Comparison of ENCODE assay signal across 12 cellular contexts in the genomic region with DNA sequence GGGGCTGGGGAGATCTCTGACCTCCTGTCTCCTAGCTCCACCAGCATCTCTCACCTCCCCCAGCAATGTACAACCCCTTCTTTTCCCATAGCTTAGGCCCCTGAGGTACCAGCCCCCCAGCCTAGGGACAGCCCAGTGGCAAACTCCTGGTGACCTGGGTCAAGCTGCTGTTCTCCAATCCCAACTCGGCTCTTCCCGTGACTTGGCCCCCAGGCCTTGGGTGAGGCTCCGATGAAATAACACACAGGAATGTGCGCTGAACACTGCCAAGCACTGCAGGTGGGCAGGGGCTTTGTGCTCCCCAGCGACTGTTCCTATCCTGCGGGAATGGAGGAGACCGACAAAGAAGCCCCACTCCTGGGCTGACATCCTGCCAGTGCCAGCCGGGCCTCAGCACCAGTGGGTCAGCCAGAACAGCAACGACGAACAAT.
A peak's percentile ranks its signal among the peaks of the same experiment; 100 is the strongest.
DNase-seq lines count a peak whose midpoint lies in the region; ATAC-seq, FAIRE-seq and TF ChIP-seq lines count a peak whose summit lies in the region.
"Had no signal": no experiment of that assay in that cellular context is flagged by ENCODE, and none has a peak within 500 bp of the region (broad histone marks: within the 10 kb centered on the region; RNA-seq: fewer than 3 reads in every experiment).

No MANE protein-coding gene starts in this region.

- no peak for ATAC-seq in central memory CD8-positive, alpha-beta T cell (replicated peaks; ENCODE audit: extremely low read depth, poor library complexity, severe bottlenecking)
- ATAC-seq: heart right ventricle, sciatic nerve had no signal

- no peaks in the 10 kb centered on the region for H3K27me3 ChIP-seq in OCI-LY3 (ENCODE audit: low read depth, low read length)
- H3K27me3 ChIP-seq: heart right ventricle had no signal

- H3K9ac ChIP-seq in OCI-LY3 (ENCODE audit: low read length), result peak overlapping the region; percentile 50

- H3K4me2 ChIP-seq in OCI-LY3 (ENCODE audit: low read length), result peak overlapping the region; percentile 87

- peak overlapping the region; percentile 89 for H3K4me3 Mint-ChIP-seq in central memory CD8-positive, alpha-beta T cell
- H3K4me3 Mint-ChIP-seq in osteocyte (ENCODE audit: unreplicated experiment) (no peak overlapping the region), glutamatergic neuron (ENCODE audit: unreplicated experiment) (no peak overlapping the region)

- H3K4me1 Mint-ChIP-seq in central memory CD8-positive, alpha-beta T cell, result peaks cover 53% of the 10 kb centered on the region
- H3K4me1 Mint-ChIP-seq in osteocyte (ENCODE audit: unreplicated experiment) (peaks cover 6% of the 10 kb centered on the region), glutamatergic neuron (ENCODE audit: low read depth, unreplicated experiment) (peaks cover 3% of the 10 kb centered on the region)

- H3K27ac ChIP-seq in OCI-LY3 (ENCODE audit: low read length), result peak overlapping the region; percentile 76

- TF ChIP-seq CTCF in OCI-LY3 (IDR thresholded peaks at IDR 0.05; ENCODE audit: low read depth, low read length), result no peak
- no peak for TF ChIP-seq CTCF in osteocyte (IDR thresholded peaks at IDR 0.05)
- no peak for TF ChIP-seq CTCF in glutamatergic neuron (IDR thresholded peaks at IDR 0.05; ENCODE audit: partially characterized antibody, unreplicated experiment)

- H4K20me1 ChIP-seq in OCI-LY3 (ENCODE audit: insufficient read depth, low read length), result no peaks in the 10 kb centered on the region

- peak overlapping the region; percentile 96 for H3K27ac Mint-ChIP-seq in central memory CD8-positive, alpha-beta T cell (ENCODE audit: low read depth)
- H3K27ac Mint-ChIP-seq in osteocyte (ENCODE audit: unreplicated experiment), result no peak overlapping the region
- no peak overlapping the region for H3K27ac Mint-ChIP-seq in glutamatergic neuron (ENCODE audit: unreplicated experiment)

- peak; percentile 51 for FAIRE-seq in GM12892 (lab: Jason Lieb, UNC)

- H2AFZ ChIP-seq in OCI-LY3 (ENCODE audit: low read depth, low read length), result peak overlapping the region; percentile 35

- H3K9me3 ChIP-seq in OCI-LY3 (ENCODE audit: insufficient read depth, low read length), result peaks cover 5% of the 10 kb centered on the region; the same call in 1 of the 2 replicates
- H3K9me3 ChIP-seq: heart right ventricle had no signal

- peaks cover 42% of the 10 kb centered on the region for H3K36me3 Mint-ChIP-seq in central memory CD8-positive, alpha-beta T cell (ENCODE audit: insufficient read depth)
- H3K36me3 Mint-ChIP-seq in osteocyte (ENCODE audit: unreplicated experiment), result no peaks in the 10 kb centered on the region
- H3K36me3 Mint-ChIP-seq in glutamatergic neuron (ENCODE audit: unreplicated experiment), result no peaks in the 10 kb centered on the region

- no peak for TF ChIP-seq POLR2A in GM12892 (IDR thresholded peaks at IDR 0.05; ENCODE audit: low read depth, low read length)

- DNase-seq in GM12892 (ENCODE audit: insufficient read length) (no peak), osteocyte (ENCODE audit: extremely low spot score, unreplicated experiment) (peak; percentile 79), NOMO-1 (lab: John Stamatoyannopoulos, UW; ENCODE audit: unreplicated experiment in 2 of 2) (no peak), glutamatergic neuron (no peak), SHP77 treated with DMSO at 0.1 percent for 48 hours (lab: John Stamatoyannopoulos, UW) (no peak), putamen (ENCODE audit: low spot score) (no peak)
- DNase-seq in central memory CD8-positive, alpha-beta T cell (ENCODE audit: low spot score in 2 of 2), result peak in 1 of 2 donors; percentile 12
- DNase-seq: heart right ventricle, mesendoderm, NCI-H1694 had no signal

- no peaks in the 10 kb centered on the region for H3K27me3 Mint-ChIP-seq in central memory CD8-positive, alpha-beta T cell
- H3K27me3 Mint-ChIP-seq in osteocyte (ENCODE audit: unreplicated experiment), result peaks cover 16% of the 10 kb centered on the region
- no peaks in the 10 kb centered on the region for H3K27me3 Mint-ChIP-seq in glutamatergic neuron (ENCODE audit: unreplicated experiment)

- no peaks in the 10 kb centered on the region for H3K36me3 ChIP-seq in OCI-LY3 (replicated peaks; ENCODE audit: low read depth, low read length)
- H3K36me3 ChIP-seq: heart right ventricle had no signal

- H3K4me1 ChIP-seq in OCI-LY3 (ENCODE audit: low read length), result peaks cover 58% of the 10 kb centered on the region
- H3K4me1 ChIP-seq: heart right ventricle had no signal

- H3K9me3 Mint-ChIP-seq in central memory CD8-positive, alpha-beta T cell, result no peaks in the 10 kb centered on the region
- no peaks in the 10 kb centered on the region for H3K9me3 Mint-ChIP-seq in osteocyte (ENCODE audit: unreplicated experiment)
- no peaks in the 10 kb centered on the region for H3K9me3 Mint-ChIP-seq in glutamatergic neuron (ENCODE audit: unreplicated experiment)

- H3K79me2 ChIP-seq in OCI-LY3 (ENCODE audit: low read length), result no peaks in the 10 kb centered on the region

- peak overlapping the region; percentile 62 for H3K4me3 ChIP-seq in OCI-LY3 (ENCODE audit: low read length)
